ENCODE assay signal across 26 cellular contexts in the genomic region with DNA sequence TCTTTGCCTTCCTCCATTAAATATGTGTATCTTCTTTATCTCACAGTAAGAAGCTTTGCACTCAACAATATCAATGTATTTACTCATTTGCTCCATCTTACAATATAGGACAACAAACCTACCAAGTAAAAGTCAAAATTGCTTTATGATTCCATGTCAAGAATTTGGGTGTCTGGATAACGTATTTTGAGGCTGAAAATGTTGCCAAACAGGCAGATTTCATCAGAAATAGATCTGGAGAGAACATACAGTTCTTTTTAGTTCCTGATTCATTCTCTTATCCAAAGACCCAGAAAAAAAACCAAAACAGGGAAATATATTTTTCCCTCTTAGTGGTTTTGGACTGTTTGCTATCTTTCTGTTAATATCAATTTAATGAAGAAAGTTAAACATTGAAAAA.
"Had no signal": no experiment of that assay in that cellular context is flagged by ENCODE, and none has a peak within 500 bp of the region (broad histone marks: within the 10 kb centered on the region; RNA-seq: fewer than 3 reads in every experiment).

No MANE protein-coding gene starts in this region.

- H3K27ac Mint-ChIP-seq: immature natural killer cell; memory B cell; naive B cell; natural killer cell treated with Interleukin-12 subunit alpha and Interleukin-12 subunit beta and Interleukin-15 and Interleukin-18, amount 100 ng/mL, for 72 hours; stimulated activated effector memory CD8-positive, alpha-beta T cell treated with anti-CD3 and anti-CD28 coated beads, Interleukin-12 subunit alpha, Interleukin-12 subunit beta, amount 100 ng/mL, for 72 hours; type B pancreatic cell had no signal

- H3K79me2 ChIP-seq: parathyroid adenoma had no signal

- H3K36me3 Mint-ChIP-seq: immature natural killer cell; memory B cell; naive B cell; natural killer cell treated with Interleukin-12 subunit alpha and Interleukin-12 subunit beta and Interleukin-15 and Interleukin-18, amount 100 ng/mL, for 72 hours; stimulated activated effector memory CD8-positive, alpha-beta T cell treated with anti-CD3 and anti-CD28 coated beads, Interleukin-12 subunit alpha, Interleukin-12 subunit beta, amount 100 ng/mL, for 72 hours; type B pancreatic cell had no signal

- H3K36me3 ChIP-seq: esophagus muscularis mucosa, gastrocnemius medialis, lower lobe of right lung, neutrophil, right lobe of liver, stomach, tibial artery had no signal

- H3K27me3 Mint-ChIP-seq: memory B cell; naive B cell; natural killer cell treated with Interleukin-12 subunit alpha and Interleukin-12 subunit beta and Interleukin-15 and Interleukin-18, amount 100 ng/mL, for 72 hours; progenitor cell of endocrine pancreas; type B pancreatic cell had no signal

- H3K4me1 ChIP-seq: esophagus muscularis mucosa, gastrocnemius medialis, lower lobe of right lung, parathyroid adenoma, right lobe of liver, stomach, testis, tibial artery had no signal

- H3K9ac ChIP-seq: parathyroid adenoma had no signal

- H3K4me1 Mint-ChIP-seq: immature natural killer cell; memory B cell; naive B cell; stimulated activated effector memory CD8-positive, alpha-beta T cell treated with anti-CD3 and anti-CD28 coated beads, Interleukin-12 subunit alpha, Interleukin-12 subunit beta, amount 100 ng/mL, for 72 hours had no signal

- H3K9me3 ChIP-seq: gastrocnemius medialis, lower lobe of right lung, neutrophil, right lobe of liver, stomach, testis, tibial artery had no signal

- H3K4me3 Mint-ChIP-seq: immature natural killer cell; memory B cell; naive B cell; natural killer cell treated with Interleukin-12 subunit alpha and Interleukin-12 subunit beta and Interleukin-15 and Interleukin-18, amount 100 ng/mL, for 72 hours; neural crest cell; stimulated activated effector memory CD8-positive, alpha-beta T cell treated with anti-CD3 and anti-CD28 coated beads, Interleukin-12 subunit alpha, Interleukin-12 subunit beta, amount 100 ng/mL, for 72 hours; type B pancreatic cell had no signal

- H3K27ac ChIP-seq: coronary artery, esophagus muscularis mucosa, gastrocnemius medialis, lower lobe of right lung, neutrophil, parathyroid adenoma, right lobe of liver, stomach, testis, tibial artery had no signal

- H3K27me3 ChIP-seq: esophagus muscularis mucosa, gastrocnemius medialis, neutrophil, right lobe of liver, stomach, testis, tibial artery had no signal

- ATAC-seq: gastrocnemius medialis; left ventricle myocardium superior; lower lobe of right lung; natural killer cell treated with Interleukin-12 subunit alpha and Interleukin-12 subunit beta and Interleukin-15 and Interleukin-18, amount 100 ng/mL, for 72 hours; right lobe of liver; stimulated activated effector memory CD8-positive, alpha-beta T cell treated with anti-CD3 and anti-CD28 coated beads, Interleukin-12 subunit alpha, Interleukin-12 subunit beta, amount 100 ng/mL, for 72 hours had no signal

- H2AFZ ChIP-seq: parathyroid adenoma had no signal

- H3K4me3 ChIP-seq: coronary artery, esophagus muscularis mucosa, gastrocnemius medialis, lower lobe of right lung, right lobe of liver, stomach, testis, tibial artery had no signal

- DNase-seq: dermis blood vessel endothelial cell; effector memory CD4-positive, alpha-beta T cell; foreskin fibroblast; gastrocnemius medialis; head of caudate nucleus; immature natural killer cell; left ventricle myocardium superior; lower lobe of right lung; naive B cell; right lobe of liver; stimulated activated CD4-positive, alpha-beta T cell treated with anti-CD3 and anti-CD28 coated beads, Interleukin-2, amount 100 ng/mL, for 24 hours; stimulated activated CD4-positive, alpha-beta T cell treated with anti-CD3 and anti-CD28 coated beads, Interleukin-4, amount 100 ng/mL, for 24 hours; stimulated activated naive CD4-positive, alpha-beta T cell treated with Interleukin-2 at 50 U/mL for 16 hours; stomach; testis; tibial artery had no signal
